In the genomic region with DNA sequence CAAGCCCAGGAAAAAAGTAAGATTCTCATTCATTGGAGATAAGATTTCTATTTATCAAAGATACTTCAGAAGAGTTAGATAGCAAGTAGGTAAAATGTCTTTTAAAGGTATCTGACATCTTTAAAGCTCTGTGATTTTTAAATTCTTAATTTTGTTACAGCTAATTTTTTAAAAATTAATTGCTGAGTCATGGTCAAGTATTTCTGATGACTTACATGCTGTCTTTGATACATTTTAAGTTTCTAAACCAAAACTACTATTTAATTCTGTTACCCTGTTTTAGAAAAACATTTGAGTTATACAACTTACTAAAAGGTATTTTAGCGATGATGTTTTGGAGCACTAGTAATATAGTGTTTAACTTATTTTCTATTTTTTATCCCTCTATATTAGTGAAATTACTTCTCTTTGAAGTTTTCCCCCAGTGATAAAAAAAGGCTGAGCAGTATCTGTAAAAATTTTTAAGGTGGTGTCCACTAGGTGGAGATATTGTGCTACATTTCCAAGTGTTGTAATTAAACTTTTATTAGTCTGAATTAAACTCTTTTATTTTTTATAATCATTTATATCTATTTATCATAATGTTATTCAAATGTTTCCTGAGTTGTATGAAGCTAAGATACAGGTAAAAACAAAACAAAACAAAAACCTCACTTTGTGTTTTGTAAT, we compare ENCODE assay signal across 1 cellular context.
TF ChIP-seq lines count a peak whose summit lies in the region.

No MANE protein-coding gene starts in this region.

TF ChIP-seq in HCT116, 20 proteins besides CTCF, POLR2A, EP300 and RAD21 (continued from another document):
- no peak for TF ChIP-seq POLR2AphosphoS5 (IDR thresholded peaks at IDR 0.05; ENCODE audit: low read depth, low read length)
